ENCODE assay signal across 10 cellular contexts in the genomic region with DNA sequence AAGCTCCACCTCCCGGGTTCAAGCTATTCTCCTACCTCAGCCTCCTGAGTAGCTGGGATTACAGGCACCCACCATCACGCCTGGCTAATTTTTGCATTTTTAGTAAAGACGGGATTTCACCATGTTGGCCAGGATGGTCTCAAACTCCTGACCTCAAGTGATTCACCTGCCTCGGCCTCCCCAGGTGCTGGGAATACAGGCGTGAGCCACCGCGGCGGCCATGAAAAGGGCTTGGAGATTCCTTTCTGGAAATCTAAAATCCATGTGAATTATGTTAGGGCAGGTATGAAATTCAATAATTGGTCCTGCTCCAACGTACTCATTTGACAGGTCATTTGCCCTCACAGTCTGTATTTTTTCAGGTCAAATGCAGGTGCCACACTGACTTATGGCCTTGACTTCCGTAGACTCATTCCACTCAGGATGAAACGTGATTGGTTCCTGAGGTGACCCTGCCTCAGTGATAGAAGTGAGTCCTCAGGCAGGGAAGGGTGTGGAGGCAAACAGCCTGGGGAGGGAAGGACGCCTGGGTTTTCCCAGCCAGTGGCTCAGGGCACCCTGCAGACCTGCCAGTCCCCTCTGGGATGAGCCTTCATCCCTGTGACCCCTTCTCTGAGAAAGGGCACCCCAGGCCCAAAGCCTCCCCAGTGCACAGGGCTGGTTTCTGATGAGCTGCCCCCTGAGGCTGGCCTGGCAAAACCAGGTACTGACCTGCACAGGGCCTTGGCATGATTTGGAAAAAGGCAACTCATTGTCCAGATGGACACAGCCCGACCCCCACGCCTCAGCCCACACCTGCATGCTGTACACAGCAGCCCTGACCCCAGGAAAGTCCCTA. TPM values are rescaled to one million over a fixed set of nuclear protein-coding genes. Genes with fewer than 3 reads are reported as not detected.
DNase-seq lines count a peak whose midpoint lies in the region; ATAC-seq and TF ChIP-seq lines count a peak whose summit lies in the region.
"Had no signal": no experiment of that assay in that cellular context is flagged by ENCODE, and none has a peak within 500 bp of the region (broad histone marks: within the 10 kb centered on the region; RNA-seq: fewer than 3 reads in every experiment).

No MANE protein-coding gene starts in this region.

- H3K9ac ChIP-seq in skeletal muscle tissue (ENCODE audit: low read depth in 1 of 3, low read length in 3 of 3): peak overlapping the region in 1 of 3 donors; percentile 45

- H3K4me1 ChIP-seq in skeletal muscle tissue (ENCODE audit: control insufficient read depth in 3 of 3, insufficient read depth in 3 of 3, low read length in 3 of 3): peaks cover 47 to 58% (median 52%) of the 10 kb centered on the region in 3 donors

- no peaks in the 10 kb centered on the region for H3K36me3 ChIP-seq in WERI-Rb-1
- no peaks in the 10 kb centered on the region for H3K36me3 ChIP-seq in skeletal muscle tissue (ENCODE audit: control insufficient read depth in 3 of 3, insufficient read depth in 3 of 3, low read length in 3 of 3)

- DNase-seq in D341Med (ENCODE audit: low spot score): peak; percentile 36
- no peak for DNase-seq in WERI-Rb-1
- DNase-seq in left lobe of liver (ENCODE audit: low spot score): peak; percentile 64
- no peak for DNase-seq in NCI-H2029 treated with DMSO at 0.1 percent for 48 hours (lab: John Stamatoyannopoulos, UW)
- no peak for DNase-seq in NCI-H226
- DNase-seq: activated CD4-positive, alpha-beta T cell treated with anti-CD3 and anti-CD28 coated beads for 4 hours; natural killer cell had no signal

- H3K4me3 ChIP-seq in WERI-Rb-1 (ENCODE audit: low read depth, low read length) (no peak overlapping the region), skeletal muscle tissue (ENCODE audit: low read length in 3 of 3) (peak overlapping the region in 2 of 3 donors; percentile 62 to 72)

- H3K27ac ChIP-seq in WERI-Rb-1 (peak overlapping the region; percentile 55), skeletal muscle tissue (ENCODE audit: low read depth, low read length) (peak overlapping the region; percentile 96)

- ATAC-seq in left lobe of liver (peak; percentile 3), GM19397 (IDR thresholded peaks at IDR 0.05; ENCODE audit: unreplicated experiment) (no peak), HG03439 (IDR thresholded peaks at IDR 0.05; ENCODE audit: unreplicated experiment) (no peak)

- H3K27me3 ChIP-seq in WERI-Rb-1 (ENCODE audit: insufficient read depth, low read depth, severe bottlenecking) (no peaks in the 10 kb centered on the region), skeletal muscle tissue (ENCODE audit: control insufficient read depth in 3 of 3, insufficient read depth in 3 of 3, low read length in 3 of 3) (no peaks in the 10 kb centered on the region)

- no peak for TF ChIP-seq CTCF in WERI-Rb-1 (IDR thresholded peaks at IDR 0.05; ENCODE audit: low read depth, low read length)

- H3K9me3 ChIP-seq in WERI-Rb-1 (ENCODE audit: severe bottlenecking): no peaks in the 10 kb centered on the region
- no peaks in the 10 kb centered on the region for H3K9me3 ChIP-seq in skeletal muscle tissue (ENCODE audit: control insufficient read depth in 3 of 3, low read length in 3 of 3)

RNA-seq across cellular contexts. Expression of gene PSMA6, which starts 48.7 kb away (rescaled TPM):
- total RNA-seq in left lobe of liver (72.0 TPM), skeletal muscle tissue (230 TPM)

Comparison
In these comparisons a context has a peak if more than half of its experiments do, and no peak if none do; other contexts are left out.
1. DNase-seq: peak in D341Med (single experiment) and left lobe of liver (single experiment); none in WERI-Rb-1 (single experiment), NCI-H2029 treated with DMSO at 0.1 percent for 48 hours (single experiment) and NCI-H226 (single experiment).